8 cellular contexts compared by ENCODE assay signal in genomic region chr1:8025061-8025670, GRCh38. TPM values are rescaled to one million over a fixed set of nuclear protein-coding genes. Genes with fewer than 3 reads are reported as not detected.
A peak's percentile ranks its signal among the peaks of the same experiment; 100 is the strongest.
DNase-seq lines count a peak whose midpoint lies in the region; ATAC-seq and FAIRE-seq lines count a peak whose summit lies in the region.

No MANE protein-coding gene starts in this region.

- no peaks in the 10 kb centered on the region for H3K36me3 ChIP-seq in BLaER1

- peaks cover 12% of the 10 kb centered on the region for H4K20me1 ChIP-seq in BLaER1

- DNase-seq in HT-29 (ENCODE audit: low spot score) (peak; percentile 70), NCI-H1048 (lab: John Stamatoyannopoulos, UW) (no peak), COLO829 (ENCODE audit: low spot score) (no peak), RCC 7860 (ENCODE audit: low spot score) (no peak)

- H3K9ac ChIP-seq in BLaER1 = peak overlapping the region; percentile 74

- H3K4me1 ChIP-seq in BLaER1 = peaks cover 10% of the 10 kb centered on the region; the same call in 1 of the 2 replicates
- H3K4me1 ChIP-seq in mononuclear cell (ENCODE audit: insufficient read depth, low read length) = peaks cover 13% of the 10 kb centered on the region

- H3K27ac ChIP-seq in BLaER1 (no peak overlapping the region), cingulate gyrus (ENCODE audit: low read depth, low read length) (peak overlapping the region; percentile 20)

- H3K27me3 ChIP-seq in BLaER1 = peaks cover 30% of the 10 kb centered on the region
- peaks cover 49% of the 10 kb centered on the region for H3K27me3 ChIP-seq in mononuclear cell (ENCODE audit: insufficient read depth, low read length)

- H3K4me3 ChIP-seq in BLaER1 (peak overlapping the region; percentile 73), mononuclear cell (ENCODE audit: low read length) (peak overlapping the region; percentile 28)

- no peak for ATAC-seq in HG03354 (IDR thresholded peaks at IDR 0.05; ENCODE audit: poor library complexity, severe bottlenecking, unreplicated experiment)

- H3K4me2 ChIP-seq in BLaER1 = peak overlapping the region; percentile 97

- H3K9me3 ChIP-seq in BLaER1 = no peaks in the 10 kb centered on the region
- no peaks in the 10 kb centered on the region for H3K9me3 ChIP-seq in mononuclear cell (ENCODE audit: low read depth, low read length)

- FAIRE-seq in RCC 7860 (lab: Jason Lieb, UNC) = no peak

RNA-seq across cellular contexts. Expression of gene ERRFI1, which starts 0.9 kb away (rescaled TPM):
- total RNA-seq in HT-29 (2014; rRNA removed; shearing (Covaris generic)) = 76.1 and 76.5 TPM in 2 replicates
- 3.6 TPM for total RNA-seq in mononuclear cell

Comparison
In these comparisons a context has a peak if more than half of its experiments do, and no peak if none do; other contexts are left out.
1. RNA of gene ERRFI1, which starts 0.9 kb away (total RNA-seq): 76.1 to 76.5 TPM in HT-29; 3.6 TPM in mononuclear cell (single experiment); every median in the first group is over 10 times any median in the second.